ENCODE assay signal across 24 cellular contexts in the genomic region with DNA sequence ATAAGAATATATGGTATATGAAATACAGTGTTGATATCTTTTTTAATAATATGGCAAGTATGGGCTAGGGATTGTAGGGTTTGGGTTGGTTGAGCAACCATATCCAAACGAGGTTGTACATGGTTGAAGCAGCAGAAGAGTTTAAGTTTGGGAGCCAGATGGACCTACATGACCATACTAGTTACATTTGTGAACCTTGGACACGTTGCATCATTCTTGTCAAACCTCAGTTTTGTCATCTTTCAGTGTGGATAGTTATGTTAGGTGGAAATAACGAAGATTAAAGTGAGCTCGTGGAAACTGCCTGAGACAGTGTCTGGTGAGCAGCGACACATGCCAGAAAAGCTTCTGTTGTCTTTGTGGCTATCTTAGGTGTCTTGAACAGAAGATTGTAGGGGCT.
"Had no signal": no experiment of that assay in that cellular context is flagged by ENCODE, and none has a peak within 500 bp of the region (broad histone marks: within the 10 kb centered on the region; RNA-seq: fewer than 3 reads in every experiment).

No MANE protein-coding gene starts in this region.

- H3K9me3 ChIP-seq: SK-N-SH had no signal

- DNase-seq: Kasumi-1, MM.1S, MV-4-11, NCI-H1048, NCI-H1105 treated with DMSO at 0.1 percent for 48 hours, NCI-H1417 treated with DMSO at 0.1 percent for 48 hours, NCI-H146, NCI-H1694 treated with DMSO at 0.1 percent for 48 hours, NCI-H1930, NCI-H2081, NCI-H2107, NCI-H2227 treated with DMSO at 0.1 percent for 48 hours, NCI-H446, NCI-H510A, NCI-H524 treated with DMSO at 0.1 percent for 48 hours, NCI-H69, NCI-H774, Right ventricle myocardium superior, RPMI8226, SK-N-SH, SW 1271 had no signal

- ATAC-seq: K562 had no signal

- H3K4me3 ChIP-seq: K562 had no signal

- H3K27ac ChIP-seq: KMS-11 had no signal

- FAIRE-seq: K562, RCC 7860 had no signal
